ENCODE assay signal across 1 cellular context in genomic region chr18:7116001-7116831, GRCh38.
TF ChIP-seq lines count a peak whose summit lies in the region.

No MANE protein-coding gene starts in this region.

TF ChIP-seq in IMR-90, 13 proteins besides CTCF, POLR2A, EP300 and RAD21 (continued from another document):
- TF ChIP-seq MAZ (IDR thresholded peaks at IDR 0.05; ENCODE audit: borderline replicate concordance, low read depth, low read length): no peak
